ENCODE assay signal across 10 cellular contexts in genomic region chr6:25035451-25036435, GRCh38.
DNase-seq lines count a peak whose midpoint lies in the region; ATAC-seq and TF ChIP-seq lines count a peak whose summit lies in the region.
"Had no signal": no experiment of that assay in that cellular context is flagged by ENCODE, and none has a peak within 500 bp of the region (broad histone marks: within the 10 kb centered on the region; RNA-seq: fewer than 3 reads in every experiment).

No MANE protein-coding gene starts in this region.

- H3K27me3 Mint-ChIP-seq in activated T-cell treated with anti-CD3 and anti-CD28 coated beads, Interleukin-2, amount 50 U/mL, for 72 hours (ENCODE audit: low read depth), result no peaks in the 10 kb centered on the region

- peak overlapping the region; percentile 89 to 98 for H3K4me3 Mint-ChIP-seq in activated T-cell treated with anti-CD3 and anti-CD28 coated beads, Interleukin-2, amount 50 U/mL, for 72 hours

- intact Hi-C loops in upper lobe of right lung (cut with DNase I), result no loop called here
- intact Hi-C loops in left ventricle myocardium inferior (cut with micrococcal nuclease), result no loop called here
- intact Hi-C loops in posterior vena cava (cut with DNase I), result no loop called here

- H3K27ac Mint-ChIP-seq in activated T-cell treated with anti-CD3 and anti-CD28 coated beads, Interleukin-2, amount 50 U/mL, for 72 hours, result peak overlapping the region; percentile 98

- no peaks in the 10 kb centered on the region for H3K9me2 ChIP-seq in hepatocyte (replicated peaks; ENCODE audit: insufficient read depth)

- no peaks in the 10 kb centered on the region for H3K36me3 ChIP-seq in hepatocyte (replicated peaks; ENCODE audit: insufficient read depth, low read depth)
- no peaks in the 10 kb centered on the region for H3K36me3 ChIP-seq in upper lobe of right lung
- H3K36me3 ChIP-seq in left ventricle myocardium inferior, result no peaks in the 10 kb centered on the region

- H3K9me3 ChIP-seq in hepatocyte (ENCODE audit: low read depth), result no peaks in the 10 kb centered on the region
- no peaks in the 10 kb centered on the region for H3K9me3 ChIP-seq in upper lobe of right lung
- peaks cover 4% of the 10 kb centered on the region for H3K9me3 ChIP-seq in left ventricle myocardium inferior (replicated peaks)

- peak overlapping the region; percentile 77 for H2AFZ ChIP-seq in hepatocyte

- peaks cover 4 to 5% of the 10 kb centered on the region in 2 donors for H3K36me3 Mint-ChIP-seq in activated T-cell treated with anti-CD3 and anti-CD28 coated beads, Interleukin-2, amount 50 U/mL, for 72 hours (ENCODE audit: insufficient read depth in 2 of 2)

- peak overlapping the region; percentile 65 for H3K4me2 ChIP-seq in hepatocyte

- no peaks in the 10 kb centered on the region for H3K9me3 Mint-ChIP-seq in activated T-cell treated with anti-CD3 and anti-CD28 coated beads, Interleukin-2, amount 50 U/mL, for 72 hours

- peak; percentile 56 to 63 for ATAC-seq in activated T-cell treated with anti-CD3 and anti-CD28 coated beads, Interleukin-2, amount 50 U/mL, for 72 hours (replicated peaks in 1 of 2)
- peak; percentile 75 for ATAC-seq in upper lobe of right lung

- peak overlapping the region; percentile 68 for H3K27ac ChIP-seq in hepatocyte
- peak overlapping the region; percentile 63 for H3K27ac ChIP-seq in upper lobe of right lung
- no peak overlapping the region for H3K27ac ChIP-seq in left ventricle myocardium inferior (replicated peaks)

- 62% methylated on average over 17 of the region's 17 CpGs for WGBS in hepatocyte (ENCODE audit: low lambda C conversion rate, missing lambda C conversion rate)

- no peak for TF ChIP-seq CTCF in hepatocyte (IDR thresholded peaks at IDR 0.05; ENCODE audit: poor library complexity)
- no peak for TF ChIP-seq CTCF in upper lobe of right lung (IDR thresholded peaks at IDR 0.05)
- no peak for TF ChIP-seq CTCF in left ventricle myocardium inferior (IDR thresholded peaks at IDR 0.05; ENCODE audit: borderline replicate concordance)

- H3K27me3 ChIP-seq in hepatocyte (no peaks in the 10 kb centered on the region), upper lobe of right lung (no peaks in the 10 kb centered on the region), left ventricle myocardium inferior (ENCODE audit: low read depth) (no peaks in the 10 kb centered on the region)

- no peaks in the 10 kb centered on the region for H4K20me1 ChIP-seq in hepatocyte (ENCODE audit: insufficient read depth, poor library complexity, severe bottlenecking)

- H3K79me2 ChIP-seq in hepatocyte, result no peaks in the 10 kb centered on the region

- peaks cover 51% of the 10 kb centered on the region for H3K4me1 Mint-ChIP-seq in activated T-cell treated with anti-CD3 and anti-CD28 coated beads, Interleukin-2, amount 50 U/mL, for 72 hours (ENCODE audit: low read depth)

- H3K4me1 ChIP-seq in hepatocyte (ENCODE audit: insufficient read depth) (peaks cover 18% of the 10 kb centered on the region), upper lobe of right lung (peaks cover 10% of the 10 kb centered on the region), left ventricle myocardium inferior (no peaks in the 10 kb centered on the region)

- H3K4me3 ChIP-seq in hepatocyte (no peak overlapping the region), upper lobe of right lung (peak overlapping the region; percentile 36), left ventricle myocardium inferior (no peak overlapping the region)

- DNase-seq in activated T-cell treated with anti-CD3 and anti-CD28 coated beads, Interleukin-2, amount 50 U/mL, for 72 hours, result no peak
- no peak for DNase-seq in activated T-cell treated with anti-CD3 and anti-CD28 coated beads, Interleukin-2, amount 50 U/mL, for 48 hours
- DNase-seq in OCI-M2 (lab: John Stamatoyannopoulos, UW; ENCODE audit: unreplicated experiment), result peak; percentile 62
- DNase-seq in hepatocyte (ENCODE audit: low spot score), result no peak
- no peak for DNase-seq in upper lobe of right lung
- DNase-seq in left ventricle myocardium inferior, result no peak
- DNase-seq in SIG-M5 treated with dmso at 0.1 percent for 504 hours (lab: John Stamatoyannopoulos, UW; ENCODE audit: unreplicated experiment), result no peak
- DNase-seq in posterior vena cava (ENCODE audit: low spot score), result no peak
- DNase-seq: DMS153, NCI-H1092 treated with DMSO at 0.1 percent for 48 hours had no signal
